In genomic region chr6:136446145-136446544, GRCh38 we compare ENCODE assay signal across 32 cellular contexts.
"Had no signal": no experiment of that assay in that cellular context is flagged by ENCODE, and none has a peak within 500 bp of the region (broad histone marks: within the 10 kb centered on the region; RNA-seq: fewer than 3 reads in every experiment).

No MANE protein-coding gene starts in this region.

- H3K27ac Mint-ChIP-seq: effector memory CD8-positive, alpha-beta T cell; naive thymus-derived CD8-positive, alpha-beta T cell; nephron progenitor cell; stimulated activated naive B cell treated with anti-CD40 and anti-IgM and Interleukin-4, amounts not matched to agents 10 μg/mL and 1 μg/mL and 100 μg/mL, for 72 hours had no signal

- H3K9me3 Mint-ChIP-seq: effector memory CD8-positive, alpha-beta T cell; stimulated activated naive CD8-positive, alpha-beta T cell treated with anti-CD3 and anti-CD28 coated beads, Interleukin-15, amount 100 ng/mL, for 72 hours had no signal

- H3K27me3 ChIP-seq: esophagus squamous epithelium, heart right ventricle, left lung, ovary, spleen, testis, tibial artery, upper lobe of left lung, uterus had no signal

- FAIRE-seq: endometrium, islet of Langerhans had no signal

- ATAC-seq: effector memory CD8-positive, alpha-beta T cell; heart right ventricle; left lung; naive thymus-derived CD8-positive, alpha-beta T cell; psoas muscle; right cardiac atrium; stimulated activated naive B cell treated with anti-CD40 and anti-IgM and Interleukin-4, amounts not matched to agents 10 μg/mL and 1 μg/mL and 100 μg/mL, for 72 hours; stimulated activated naive CD8-positive, alpha-beta T cell treated with anti-CD3 and anti-CD28 coated beads, Interleukin-15, amount 100 ng/mL, for 72 hours had no signal

- H3K36me3 ChIP-seq: esophagus squamous epithelium, heart right ventricle, left lung, ovary, spleen, tibial artery, upper lobe of left lung, uterus had no signal

- H3K36me3 Mint-ChIP-seq: stimulated activated naive B cell treated with anti-CD40 and anti-IgM and Interleukin-4, amounts not matched to agents 10 μg/mL and 1 μg/mL and 100 μg/mL, for 72 hours had no signal

- H3K4me3 Mint-ChIP-seq: effector memory CD8-positive, alpha-beta T cell; naive thymus-derived CD8-positive, alpha-beta T cell; nephron progenitor cell; stimulated activated naive B cell treated with anti-CD40 and anti-IgM and Interleukin-4, amounts not matched to agents 10 μg/mL and 1 μg/mL and 100 μg/mL, for 72 hours; stimulated activated naive CD8-positive, alpha-beta T cell treated with anti-CD3 and anti-CD28 coated beads, Interleukin-15, amount 100 ng/mL, for 72 hours had no signal

- H3K4me1 ChIP-seq: esophagus squamous epithelium, heart right ventricle, left lung, psoas muscle, spleen, testis, tibial artery, upper lobe of left lung, uterus had no signal

- DNase-seq: dermis blood vessel endothelial cell; effector memory CD8-positive, alpha-beta T cell; erythroblast; esophagus squamous epithelium; foreskin melanocyte; glutamatergic neuron; heart right ventricle; hippocampal formation; left cardiac atrium; left lung; mammary epithelial cell; mesendoderm; midbrain; naive thymus-derived CD8-positive, alpha-beta T cell; nephron progenitor cell; occipital lobe; ovary; posterior cingulate gyrus; psoas muscle; right cardiac atrium; spleen; stimulated activated CD4-positive, alpha-beta T cell treated with anti-CD3 and anti-CD28 coated beads, Interleukin-4, amount 100 ng/mL, for 4 hours; stimulated activated naive B cell treated with anti-CD40 and anti-IgM and Interleukin-4, amounts not matched to agents 10 μg/mL and 1 μg/mL and 100 μg/mL, for 72 hours; stimulated activated naive CD8-positive, alpha-beta T cell treated with anti-CD3 and anti-CD28 coated beads, Interleukin-15, amount 100 ng/mL, for 72 hours; testis; tibial artery; upper lobe of left lung; uterus had no signal

- H3K27ac ChIP-seq: coronary artery, esophagus squamous epithelium, heart right ventricle, left lung, ovary, psoas muscle, skin epidermis, spleen, testis, tibial artery, upper lobe of left lung, uterus had no signal

- H3K9me3 ChIP-seq: ovary, testis, uterus had no signal

- H3K4me1 Mint-ChIP-seq: naive thymus-derived CD8-positive, alpha-beta T cell; stimulated activated naive B cell treated with anti-CD40 and anti-IgM and Interleukin-4, amounts not matched to agents 10 μg/mL and 1 μg/mL and 100 μg/mL, for 72 hours; stimulated activated naive CD8-positive, alpha-beta T cell treated with anti-CD3 and anti-CD28 coated beads, Interleukin-15, amount 100 ng/mL, for 72 hours had no signal

- H3K4me3 ChIP-seq: coronary artery, esophagus squamous epithelium, heart right ventricle, left lung, ovary, psoas muscle, skin epidermis, spleen, testis, tibial artery, upper lobe of left lung, uterus had no signal
